21 cellular contexts compared by ENCODE assay signal in genomic region chr14:24185741-24186140, GRCh38. TPM values are rescaled to one million over a fixed set of nuclear protein-coding genes. Genes with fewer than 3 reads are reported as not detected.
A peak's percentile ranks its signal among the peaks of the same experiment; 100 is the strongest.
DNase-seq lines count a peak whose midpoint lies in the region; ATAC-seq, FAIRE-seq and TF ChIP-seq lines count a peak whose summit lies in the region.
"Had no signal": no experiment of that assay in that cellular context is flagged by ENCODE, and none has a peak within 500 bp of the region (broad histone marks: within the 10 kb centered on the region; RNA-seq: fewer than 3 reads in every experiment).

No MANE protein-coding gene starts in this region.

- H2BK120ac ChIP-seq in neuronal stem cell (ENCODE audit: low read depth, low read length) = no peak overlapping the region

- H2AK5ac ChIP-seq in neuronal stem cell (ENCODE audit: low read depth, low read length) = no peak overlapping the region

- intact Hi-C loops in right cardiac atrium (cut with DNase I) (no loop called here), Right ventricle myocardium superior (cut with DNase I) (no loop called here), HepG2 (cut with micrococcal nuclease; ENCODE audit: unreplicated experiment) (no loop called here)
- intact Hi-C loops in activated CD4-positive, alpha-beta T cell treated with anti-CD3 and anti-CD28 coated beads, Interleukin-2, amount 10 ng/mL, durations not matched to agents 24 days and 14 days (cut with micrococcal nuclease) = no loop called here

- POLR2A ChIA-PET in HepG2 (lab: Yijun Ruan, JAX) = interaction anchor here (0.9 to 8.1 kb wide), 7 partner anchors 8 to 71 kb away, joined by 3 to 65 read pairs (median 11); partner anchors contain the start of genes CHMP4A, DCAF11, EMC9 and IRF9

- H4K91ac ChIP-seq in neuronal stem cell (ENCODE audit: low read depth, low read length, poor library complexity) = no peak overlapping the region

- H3K4me1 ChIP-seq in right cardiac atrium (ENCODE audit: control insufficient read depth, insufficient read depth, low read length) = no peaks in the 10 kb centered on the region
- peaks cover 24% of the 10 kb centered on the region for H3K4me1 ChIP-seq in HepG2 (ENCODE audit: insufficient read depth, low read length)
- peaks cover 4 to 7% of the 10 kb centered on the region in 2 donors for H3K4me1 ChIP-seq in neuronal stem cell (ENCODE audit: control insufficient read depth in 2 of 2, insufficient read depth in 1 of 2, low read depth in 1 of 2, low read length in 2 of 2)
- H3K4me1 ChIP-seq: BE2C had no signal

- TF ChIP-seq EP300 in HepG2 (IDR thresholded peaks at IDR 0.05; ENCODE audit: low read depth in 2 of 2, low read length in 2 of 2) = no peak
- TF ChIP-seq EP300 in HepG2 (CRISPR knock-in tag; IDR thresholded peaks at IDR 0.05; ENCODE audit: borderline replicate concordance) = no peak

- H3K27ac ChIP-seq in right cardiac atrium (ENCODE audit: low read length) (no peak overlapping the region), HepG2 (ENCODE audit: extremely low read length, insufficient read depth, low read length) (no peak overlapping the region), neuronal stem cell (replicated peaks; ENCODE audit: low read length) (no peak overlapping the region)
- H3K27ac ChIP-seq: A549, C4-2B, GM23248 had no signal

- peaks cover 19% of the 10 kb centered on the region for H3K4me1 Mint-ChIP-seq in activated CD4-positive, alpha-beta T cell treated with anti-CD3 and anti-CD28 coated beads, Interleukin-2, amount 10 ng/mL, durations not matched to agents 24 days and 14 days

- no peak for FAIRE-seq in HepG2 (lab: Jason Lieb, UNC)
- FAIRE-seq: A549, D721Med, G401.6, GM12891 had no signal

- H4K20me1 ChIP-seq in HepG2 (ENCODE audit: insufficient read depth, low read length) = no peaks in the 10 kb centered on the region

- no peak overlapping the region for H3K27ac Mint-ChIP-seq in activated CD4-positive, alpha-beta T cell treated with anti-CD3 and anti-CD28 coated beads, Interleukin-2, amount 10 ng/mL, durations not matched to agents 24 days and 14 days
- H3K27ac Mint-ChIP-seq: CD8-positive, alpha-beta T cell had no signal

- CTCF ChIA-PET in HepG2 (lab: Yijun Ruan, JAX; ENCODE audit: low intra/inter-chr PET ratio, low total read pairs) = no interaction called here

- in situ Hi-C loops in HepG2 (cut with HindIII; ENCODE audit: extremely low pct_ligation_motif_present, low pct_unique_long_range_greater_than_20kb) = no loop called here

- peaks cover 56% of the 10 kb centered on the region for H3K36me3 Mint-ChIP-seq in activated CD4-positive, alpha-beta T cell treated with anti-CD3 and anti-CD28 coated beads, Interleukin-2, amount 10 ng/mL, durations not matched to agents 24 days and 14 days (ENCODE audit: low read depth)

- no TSS peak for BruUV-seq in HepG2 (replicated peaks; lab: Mats Ljungman, UMichigan)

- H3K4ac ChIP-seq in neuronal stem cell (ENCODE audit: low read length) = no peak overlapping the region

- H2BK5ac ChIP-seq in neuronal stem cell (ENCODE audit: low read length) = no peak overlapping the region

- H3K4me2 ChIP-seq in HepG2 (ENCODE audit: low read depth, low read length) (no peak overlapping the region), neuronal stem cell (ENCODE audit: insufficient read depth, low read length, poor library complexity, severe bottlenecking) (no peak overlapping the region)
- H3K4me2 ChIP-seq: A549 had no signal

- WGBS in right cardiac atrium = 94% methylated on average over 11 of the region's 11 CpGs
- whole genome bisulfite sequencing in HepG2 (ENCODE audit: low lambda C conversion rate) = 92% methylated on average over 11 of the region's 11 CpGs
- WGBS in neuronal stem cell (ENCODE audit: extremely low coverage in 2 of 2, insufficient read length in 2 of 2, insufficient replicate concordance in 1 of 2), 2 donors = no CpG with 5 or more reads among the region's 11 CpGs

- peaks cover 15% of the 10 kb centered on the region for H3K79me2 ChIP-seq in HepG2 (ENCODE audit: insufficient read depth, low read length)

- H3K4me3 ChIP-seq in right cardiac atrium (ENCODE audit: low read length) (no peak overlapping the region), HepG2 (replicated peaks in 1 of 3; ENCODE audit: insufficient read depth in 1 of 3, low read depth in 2 of 3, low read length in 3 of 3) (no peak overlapping the region), neuronal stem cell (ENCODE audit: low read length in 2 of 2) (peak overlapping the region in 1 of 2 donors; percentile 24)
- H3K4me3 ChIP-seq: A549, GM23248 had no signal

- TF ChIP-seq POLR2A in HepG2 (IDR thresholded peaks at IDR 0.05; ENCODE audit: insufficient read depth in 1 of 2, low read depth in 2 of 2, low read length in 2 of 2) (no peak), erythroblast (IDR thresholded peaks at IDR 0.05; ENCODE audit: low read length) (no peak)

- TF ChIP-seq CTCF in HepG2 (CRISPR knock-in tag; IDR thresholded peaks at IDR 0.05) = no peak

- H3K18ac ChIP-seq in neuronal stem cell (ENCODE audit: low read length) = no peak overlapping the region

- no peak overlapping the region for H4K8ac ChIP-seq in neuronal stem cell (ENCODE audit: low read depth, low read length)

- no peak overlapping the region for H3K9ac ChIP-seq in HepG2 (ENCODE audit: insufficient read depth, low read depth, low read length)
- H3K9ac ChIP-seq in neuronal stem cell (ENCODE audit: low read depth, low read length, poor library complexity) = no peak overlapping the region
- H3K9ac ChIP-seq: GM23248 had no signal

- H2BK12ac ChIP-seq in neuronal stem cell (ENCODE audit: low read length) = no peak overlapping the region

- H2AFZ ChIP-seq in HepG2 (ENCODE audit: low read length) (no peak overlapping the region), neuronal stem cell (ENCODE audit: low read length) (no peak overlapping the region)
- H2AFZ ChIP-seq: GM23248 had no signal

- H2BK15ac ChIP-seq in neuronal stem cell (ENCODE audit: low read length) = no peak overlapping the region

- ATAC-seq in right cardiac atrium = no peak
- no peak for ATAC-seq in Right ventricle myocardium superior (ENCODE audit: poor library complexity)
- no peak for ATAC-seq in HepG2
- ATAC-seq: A549; CD8-positive, alpha-beta T cell had no signal

- H3K23ac ChIP-seq in neuronal stem cell (ENCODE audit: low read depth, low read length, poor library complexity) = peak overlapping the region; percentile 44

- H3K36me3 ChIP-seq in HepG2 (replicated peaks in 1 of 2; ENCODE audit: control insufficient read depth in 1 of 2, insufficient read depth in 2 of 2, low read length in 2 of 2) (peaks cover 71 to 75% of the 10 kb centered on the region in 2 experiments), neuronal stem cell (replicated peaks in 1 of 2; ENCODE audit: control insufficient read depth in 2 of 2, insufficient read depth in 2 of 2, low read length in 2 of 2) (peaks cover 58 to 80% of the 10 kb centered on the region in 2 donors)

- no peak overlapping the region for H3K4me3 Mint-ChIP-seq in activated CD4-positive, alpha-beta T cell treated with anti-CD3 and anti-CD28 coated beads, Interleukin-2, amount 10 ng/mL, durations not matched to agents 24 days and 14 days
- H3K4me3 Mint-ChIP-seq: CD8-positive, alpha-beta T cell had no signal

- DNase-seq in right cardiac atrium = peak in 2 of 3 donors; percentile 5 to 33
- DNase-seq in Right ventricle myocardium superior = no peak
- DNase-seq in HepG2 (ENCODE audit: low spot score) = no peak
- DNase-seq in neuronal stem cell (ENCODE audit: low spot score) = no peak
- DNase-seq in erythroblast (lab: John Stamatoyannopoulos, UW) = no peak
- DNase-seq in SW 1271 (lab: John Stamatoyannopoulos, UW) = no peak
- no peak for DNase-seq in activated CD4-positive, alpha-beta T cell treated with anti-CD3 and anti-CD28 coated beads, Interleukin-2, amount 10 ng/mL, durations not matched to agents 24 days and 14 days
- DNase-seq: BE2C; CD8-positive, alpha-beta T cell; COR-L47; DMS153; DMS79 treated with DMSO at 0.1 percent for 48 hours; EL; GM23248; H7 had no signal

- no peaks in the 10 kb centered on the region for H3K9me3 Mint-ChIP-seq in activated CD4-positive, alpha-beta T cell treated with anti-CD3 and anti-CD28 coated beads, Interleukin-2, amount 10 ng/mL, durations not matched to agents 24 days and 14 days
- H3K9me3 Mint-ChIP-seq: CD8-positive, alpha-beta T cell had no signal

- H3K79me1 ChIP-seq in neuronal stem cell (ENCODE audit: low read depth, low read length) = peaks cover 7% of the 10 kb centered on the region

- H3K27me3 ChIP-seq in right cardiac atrium (ENCODE audit: control insufficient read depth, insufficient read depth) = no peaks in the 10 kb centered on the region
- no peaks in the 10 kb centered on the region for H3K27me3 ChIP-seq in HepG2 (ENCODE audit: control insufficient read depth in 1 of 2, insufficient read depth in 2 of 2, low read length in 2 of 2)
- H3K27me3 ChIP-seq in neuronal stem cell (ENCODE audit: control insufficient read depth in 3 of 3, insufficient read depth in 3 of 3, low read depth in 1 of 3, low read length in 3 of 3) = no peaks in the 10 kb centered on the region
- H3K27me3 ChIP-seq: BE2C had no signal

- H3K9me3 ChIP-seq in right cardiac atrium (ENCODE audit: control insufficient read depth, low read length) = no peaks in the 10 kb centered on the region
- H3K9me3 ChIP-seq in HepG2 (ENCODE audit: low read length) = no peaks in the 10 kb centered on the region
- H3K9me3 ChIP-seq in neuronal stem cell (replicated peaks in 1 of 2; ENCODE audit: control insufficient read depth in 2 of 2, insufficient read depth in 1 of 2, low read depth in 1 of 2, low read length in 2 of 2) = no peaks in the 10 kb centered on the region
- H3K9me3 ChIP-seq: A549, BE2C had no signal

- H3K14ac ChIP-seq in neuronal stem cell (ENCODE audit: low read length) = no peak overlapping the region

- no peak for TF ChIP-seq RAD21 in HepG2 (CRISPR knock-in tag; IDR thresholded peaks at IDR 0.05)

- no peaks in the 10 kb centered on the region for H3K27me3 Mint-ChIP-seq in activated CD4-positive, alpha-beta T cell treated with anti-CD3 and anti-CD28 coated beads, Interleukin-2, amount 10 ng/mL, durations not matched to agents 24 days and 14 days

RNA-seq across cellular contexts. Expression of gene IPO4, which starts 2.9 kb away (rescaled TPM):
- total RNA-seq in right cardiac atrium = 10 to 100 TPM; 10.2 to 22.5 (median 12.1) TPM
- polyA plus RNA-seq in right cardiac atrium = 4.1 TPM
- total RNA-seq in Right ventricle myocardium superior = 10.5 TPM
- total RNA-seq in HepG2 (2016; rRNA removed; fragmentation: Illumina TruSeq; extraction: Trizol) = 149 and 179 TPM in 2 replicates
- 58.9 and 61.8 TPM in 2 replicates for total RNA-seq in HepG2 (2016; cell fraction: cytosol; rRNA removed; fragmentation: Illumina TruSeq; extraction: Trizol; ENCODE audit: low read depth)
- total RNA-seq in HepG2 (2016; cell fraction: insoluble cytoplasmic fraction; rRNA removed; fragmentation: Illumina TruSeq; extraction: Trizol) = 119 and 190 TPM in 2 replicates
- total RNA-seq in HepG2 (2016; cell fraction: membrane; rRNA removed; fragmentation: Illumina TruSeq; extraction: Trizol) = 54.8 and 63.8 TPM in 2 replicates
- 147 and 162 TPM in 2 replicates for total RNA-seq in HepG2 (2016; cell fraction: nucleus; rRNA removed; fragmentation: Illumina TruSeq; extraction: Trizol)
- 37.4 and 39.0 TPM in 2 replicates for polyA plus RNA-seq in HepG2 (2011; rRNA removed)
- polyA plus RNA-seq in HepG2 (2011; cell fraction: cytosol; rRNA removed) = 22.1 and 40.0 TPM in 2 replicates
- polyA plus RNA-seq in HepG2 (2011; cell fraction: nucleus; rRNA removed) = 186 and 239 TPM in 2 replicates
- 42.9 and 46.8 TPM in 2 replicates for polyA plus RNA-seq in HepG2 (2012)
- 17.6 and 17.8 TPM in 2 replicates for polyA plus RNA-seq in HepG2 (2016; cell fraction: cytosol; fragmentation: Illumina TruSeq; extraction: Trizol; ENCODE audit: low read depth)
- 88.5 and 118 TPM in 2 replicates for polyA plus RNA-seq in HepG2 (2016; cell fraction: insoluble cytoplasmic fraction; fragmentation: Illumina TruSeq; extraction: Trizol; ENCODE audit: low read depth)
- 32.2 and 38.2 TPM in 2 replicates for polyA plus RNA-seq in HepG2 (2016; cell fraction: membrane; fragmentation: Illumina TruSeq; extraction: Trizol; ENCODE audit: low read depth)
- polyA plus RNA-seq in HepG2 (2016; cell fraction: nucleus; fragmentation: Illumina TruSeq; extraction: Trizol; ENCODE audit: insufficient read depth, low read depth) = 185 and 227 TPM in 2 replicates
- 52.8 and 135 TPM in 2 replicates for polyA minus RNA-seq in HepG2 (2011; rRNA and poly(A)+ RNA removed; ENCODE audit: low replicate concordance)
- polyA minus RNA-seq in HepG2 (2011; cell fraction: cytosol; rRNA and poly(A)+ RNA removed) = 34.0 and 43.7 TPM in 2 replicates
- polyA minus RNA-seq in HepG2 (2011; cell fraction: nucleus; rRNA and poly(A)+ RNA removed) = 176 and 190 TPM in 2 replicates
- polyA plus RNA-seq in neuronal stem cell (2013, experiment 1 of 2) = 17.5 TPM
- 17.9 TPM for polyA plus RNA-seq in neuronal stem cell (2013, experiment 2 of 2)
- 107 and 112 TPM in 2 replicates for total RNA-seq in activated CD4-positive, alpha-beta T cell treated with anti-CD3 and anti-CD28 coated beads, Interleukin-2, amount 10 ng/mL, durations not matched to agents 24 days and 14 days

RNA-seq across cellular contexts. Expression of gene TM9SF1, which starts 9.5 kb away (rescaled TPM):
- total RNA-seq in right cardiac atrium (10 to 100 TPM; 26.4 to 37.6 (median 30.4) TPM), Right ventricle myocardium superior (19.2 TPM), HepG2 (2016; rRNA removed; fragmentation: Illumina TruSeq; extraction: Trizol) (56.4 and 110 TPM in 2 replicates)
- polyA plus RNA-seq in right cardiac atrium (14.8 TPM), HepG2 (2011; rRNA removed) (83.2 and 85.1 TPM in 2 replicates)
- total RNA-seq in HepG2 (2016; cell fraction: cytosol; rRNA removed; fragmentation: Illumina TruSeq; extraction: Trizol; ENCODE audit: low read depth) = 19.9 and 23.1 TPM in 2 replicates
- 52.8 and 116 TPM in 2 replicates for total RNA-seq in HepG2 (2016; cell fraction: insoluble cytoplasmic fraction; rRNA removed; fragmentation: Illumina TruSeq; extraction: Trizol)
- 50.6 and 55.0 TPM in 2 replicates for total RNA-seq in HepG2 (2016; cell fraction: membrane; rRNA removed; fragmentation: Illumina TruSeq; extraction: Trizol)
- 105 and 124 TPM in 2 replicates for total RNA-seq in HepG2 (2016; cell fraction: nucleus; rRNA removed; fragmentation: Illumina TruSeq; extraction: Trizol)
- polyA plus RNA-seq in HepG2 (2011; cell fraction: cytosol; rRNA removed) = 99.8 and 110 TPM in 2 replicates
- 60.5 and 61.2 TPM in 2 replicates for polyA plus RNA-seq in HepG2 (2011; cell fraction: nucleus; rRNA removed)
- polyA plus RNA-seq in HepG2 (2012) = 37.9 and 82.6 TPM in 2 replicates
- 25.1 and 31.5 TPM in 2 replicates for polyA plus RNA-seq in HepG2 (2016; cell fraction: cytosol; fragmentation: Illumina TruSeq; extraction: Trizol; ENCODE audit: low read depth)
- polyA plus RNA-seq in HepG2 (2016; cell fraction: insoluble cytoplasmic fraction; fragmentation: Illumina TruSeq; extraction: Trizol; ENCODE audit: low read depth) = 44.2 and 50.2 TPM in 2 replicates
- polyA plus RNA-seq in HepG2 (2016; cell fraction: membrane; fragmentation: Illumina TruSeq; extraction: Trizol; ENCODE audit: low read depth) = 32.9 and 38.1 TPM in 2 replicates
- polyA plus RNA-seq in HepG2 (2016; cell fraction: nucleus; fragmentation: Illumina TruSeq; extraction: Trizol; ENCODE audit: insufficient read depth, low read depth) = 112 and 131 TPM in 2 replicates
- 117 and 251 TPM in 2 replicates for polyA minus RNA-seq in HepG2 (2011; rRNA and poly(A)+ RNA removed; ENCODE audit: low replicate concordance)
- 36.8 and 39.3 TPM in 2 replicates for polyA minus RNA-seq in HepG2 (2011; cell fraction: cytosol; rRNA and poly(A)+ RNA removed)
- polyA minus RNA-seq in HepG2 (2011; cell fraction: nucleus; rRNA and poly(A)+ RNA removed) = 51.2 and 53.7 TPM in 2 replicates
- polyA plus RNA-seq in neuronal stem cell (2013, experiment 1 of 2) = 20.4 TPM
- 19.4 TPM for polyA plus RNA-seq in neuronal stem cell (2013, experiment 2 of 2)
- 35.1 and 36.4 TPM in 2 replicates for total RNA-seq in activated CD4-positive, alpha-beta T cell treated with anti-CD3 and anti-CD28 coated beads, Interleukin-2, amount 10 ng/mL, durations not matched to agents 24 days and 14 days

RNA-seq across cellular contexts. Expression of gene REC8, which starts 13.9 kb away (rescaled TPM):
- 1 to 10 TPM; 1.9 to 5.8 (median 3.2) TPM for total RNA-seq in right cardiac atrium
- 4.1 TPM for polyA plus RNA-seq in right cardiac atrium
- total RNA-seq in Right ventricle myocardium superior = 1.7 TPM
- 3.4 TPM in 1 of 2 replicates, not detected in the other for total RNA-seq in HepG2 (2016; rRNA removed; fragmentation: Illumina TruSeq; extraction: Trizol)
- 0.88 and 2.8 TPM in 2 replicates for total RNA-seq in HepG2 (2016; cell fraction: cytosol; rRNA removed; fragmentation: Illumina TruSeq; extraction: Trizol; ENCODE audit: low read depth)
- total RNA-seq in HepG2 (2016; cell fraction: insoluble cytoplasmic fraction; rRNA removed; fragmentation: Illumina TruSeq; extraction: Trizol) = 4.4 TPM in 1 of 2 replicates, not detected in the other
- 0.65 and 1.1 TPM in 2 replicates for total RNA-seq in HepG2 (2016; cell fraction: membrane; rRNA removed; fragmentation: Illumina TruSeq; extraction: Trizol)
- 3.5 and 4.1 TPM in 2 replicates for total RNA-seq in HepG2 (2016; cell fraction: nucleus; rRNA removed; fragmentation: Illumina TruSeq; extraction: Trizol)
- 14.7 and 17.3 TPM in 2 replicates for polyA plus RNA-seq in HepG2 (2011; rRNA removed)
- 1.6 and 1.9 TPM in 2 replicates for polyA plus RNA-seq in HepG2 (2011; cell fraction: cytosol; rRNA removed)
- 115 and 125 TPM in 2 replicates for polyA plus RNA-seq in HepG2 (2011; cell fraction: nucleus; rRNA removed)
- 11.8 and 22.4 TPM in 2 replicates for polyA plus RNA-seq in HepG2 (2012)
- 0.43 and 1.0 TPM in 2 replicates for polyA plus RNA-seq in HepG2 (2016; cell fraction: cytosol; fragmentation: Illumina TruSeq; extraction: Trizol; ENCODE audit: low read depth)
- polyA plus RNA-seq in HepG2 (2016; cell fraction: insoluble cytoplasmic fraction; fragmentation: Illumina TruSeq; extraction: Trizol; ENCODE audit: low read depth) = 0.52 TPM in 1 of 2 replicates, not detected in the other
- polyA plus RNA-seq in HepG2 (2016; cell fraction: membrane; fragmentation: Illumina TruSeq; extraction: Trizol; ENCODE audit: low read depth) = 0.33 and 0.55 TPM in 2 replicates
- 13.8 and 21.1 TPM in 2 replicates for polyA plus RNA-seq in HepG2 (2016; cell fraction: nucleus; fragmentation: Illumina TruSeq; extraction: Trizol; ENCODE audit: insufficient read depth, low read depth)
- polyA minus RNA-seq in HepG2 (2011; rRNA and poly(A)+ RNA removed; ENCODE audit: low replicate concordance) = 4.1 and 10.9 TPM in 2 replicates
- polyA minus RNA-seq in HepG2 (2011; cell fraction: cytosol; rRNA and poly(A)+ RNA removed) = 1.6 TPM in 1 of 2 replicates, not detected in the other
- 30.3 and 38.2 TPM in 2 replicates for polyA minus RNA-seq in HepG2 (2011; cell fraction: nucleus; rRNA and poly(A)+ RNA removed)
- polyA plus RNA-seq in neuronal stem cell (2013, experiment 1 of 2) = 82.2 TPM
- polyA plus RNA-seq in neuronal stem cell (2013, experiment 2 of 2) = 80.0 TPM
- 33.8 and 34.3 TPM in 2 replicates for total RNA-seq in activated CD4-positive, alpha-beta T cell treated with anti-CD3 and anti-CD28 coated beads, Interleukin-2, amount 10 ng/mL, durations not matched to agents 24 days and 14 days

RNA-seq across cellular contexts. Expression of gene TSSK4, which starts 19.8 kb away (rescaled TPM):
- total RNA-seq in right cardiac atrium = under 1 TPM in 2 of 4 donors, not detected in 2; 0.18 to 0.37 TPM
- polyA plus RNA-seq in right cardiac atrium = not detected
- total RNA-seq in Right ventricle myocardium superior = not detected
- total RNA-seq in HepG2 (2016; rRNA removed; fragmentation: Illumina TruSeq; extraction: Trizol) = 0.44 TPM in 1 of 2 replicates, not detected in the other
- total RNA-seq in HepG2 (2016; cell fraction: cytosol; rRNA removed; fragmentation: Illumina TruSeq; extraction: Trizol; ENCODE audit: low read depth) = not detected in 2 replicates
- 0.19 TPM in 1 of 2 replicates, not detected in the other for total RNA-seq in HepG2 (2016; cell fraction: insoluble cytoplasmic fraction; rRNA removed; fragmentation: Illumina TruSeq; extraction: Trizol)
- not detected in 2 replicates for total RNA-seq in HepG2 (2016; cell fraction: membrane; rRNA removed; fragmentation: Illumina TruSeq; extraction: Trizol)
- 0.78 TPM in 1 of 2 replicates, not detected in the other for total RNA-seq in HepG2 (2016; cell fraction: nucleus; rRNA removed; fragmentation: Illumina TruSeq; extraction: Trizol)
- 0.08 and 0.14 TPM in 2 replicates for polyA plus RNA-seq in HepG2 (2011; rRNA removed)
- polyA plus RNA-seq in HepG2 (2011; cell fraction: cytosol; rRNA removed) = 0.04 and 0.10 TPM in 2 replicates
- 1.0 and 1.1 TPM in 2 replicates for polyA plus RNA-seq in HepG2 (2011; cell fraction: nucleus; rRNA removed)
- polyA plus RNA-seq in HepG2 (2012) = 3.3 and 4.1 TPM in 2 replicates
- 0.21 TPM in 1 of 2 replicates, not detected in the other for polyA plus RNA-seq in HepG2 (2016; cell fraction: cytosol; fragmentation: Illumina TruSeq; extraction: Trizol; ENCODE audit: low read depth)
- not detected in 2 replicates for polyA plus RNA-seq in HepG2 (2016; cell fraction: insoluble cytoplasmic fraction; fragmentation: Illumina TruSeq; extraction: Trizol; ENCODE audit: low read depth)
- polyA plus RNA-seq in HepG2 (2016; cell fraction: membrane; fragmentation: Illumina TruSeq; extraction: Trizol; ENCODE audit: low read depth) = 0.26 TPM in 1 of 2 replicates, not detected in the other
- not detected in 2 replicates for polyA plus RNA-seq in HepG2 (2016; cell fraction: nucleus; fragmentation: Illumina TruSeq; extraction: Trizol; ENCODE audit: insufficient read depth, low read depth)
- 1.7 and 2.4 TPM in 2 replicates for polyA minus RNA-seq in HepG2 (2011; rRNA and poly(A)+ RNA removed; ENCODE audit: low replicate concordance)
- not detected in 2 replicates for polyA minus RNA-seq in HepG2 (2011; cell fraction: cytosol; rRNA and poly(A)+ RNA removed)
- 3.2 and 5.0 TPM in 2 replicates for polyA minus RNA-seq in HepG2 (2011; cell fraction: nucleus; rRNA and poly(A)+ RNA removed)
- polyA plus RNA-seq in neuronal stem cell (2013, experiment 1 of 2) = 0.06 TPM
- polyA plus RNA-seq in neuronal stem cell (2013, experiment 2 of 2) = 0.07 TPM
- total RNA-seq in activated CD4-positive, alpha-beta T cell treated with anti-CD3 and anti-CD28 coated beads, Interleukin-2, amount 10 ng/mL, durations not matched to agents 24 days and 14 days = 0.26 and 0.36 TPM in 2 replicates
- total RNA-seq: GM23248, H7 had no signal
- polyA plus RNA-seq: A549, AG04450 had no signal

RNA-seq across cellular contexts. Expression of gene IRF9, which starts 24.7 kb away (rescaled TPM):
- total RNA-seq in right cardiac atrium (100 to 1,000 TPM in 1 of 4 donors, 10 to 100 TPM in 3; 47.5 to 103 (median 59.0) TPM), Right ventricle myocardium superior (24.0 TPM), HepG2 (2016; rRNA removed; fragmentation: Illumina TruSeq; extraction: Trizol) (13.8 and 14.9 TPM in 2 replicates)
- polyA plus RNA-seq in right cardiac atrium (44.5 TPM), HepG2 (2011; rRNA removed) (49.7 and 60.9 TPM in 2 replicates)
- 13.0 and 16.4 TPM in 2 replicates for total RNA-seq in HepG2 (2016; cell fraction: cytosol; rRNA removed; fragmentation: Illumina TruSeq; extraction: Trizol; ENCODE audit: low read depth)
- total RNA-seq in HepG2 (2016; cell fraction: insoluble cytoplasmic fraction; rRNA removed; fragmentation: Illumina TruSeq; extraction: Trizol) = 11.5 and 20.0 TPM in 2 replicates
- total RNA-seq in HepG2 (2016; cell fraction: membrane; rRNA removed; fragmentation: Illumina TruSeq; extraction: Trizol) = 9.6 and 12.0 TPM in 2 replicates
- total RNA-seq in HepG2 (2016; cell fraction: nucleus; rRNA removed; fragmentation: Illumina TruSeq; extraction: Trizol) = 24.8 and 26.7 TPM in 2 replicates
- polyA plus RNA-seq in HepG2 (2011; cell fraction: cytosol; rRNA removed) = 22.0 and 25.7 TPM in 2 replicates
- 220 and 221 TPM in 2 replicates for polyA plus RNA-seq in HepG2 (2011; cell fraction: nucleus; rRNA removed)
- polyA plus RNA-seq in HepG2 (2012) = 25.5 and 30.7 TPM in 2 replicates
- 3.8 and 5.2 TPM in 2 replicates for polyA plus RNA-seq in HepG2 (2016; cell fraction: cytosol; fragmentation: Illumina TruSeq; extraction: Trizol; ENCODE audit: low read depth)
- polyA plus RNA-seq in HepG2 (2016; cell fraction: insoluble cytoplasmic fraction; fragmentation: Illumina TruSeq; extraction: Trizol; ENCODE audit: low read depth) = 8.6 and 12.0 TPM in 2 replicates
- polyA plus RNA-seq in HepG2 (2016; cell fraction: membrane; fragmentation: Illumina TruSeq; extraction: Trizol; ENCODE audit: low read depth) = 5.8 and 6.6 TPM in 2 replicates
- polyA plus RNA-seq in HepG2 (2016; cell fraction: nucleus; fragmentation: Illumina TruSeq; extraction: Trizol; ENCODE audit: insufficient read depth, low read depth) = 78.7 and 84.9 TPM in 2 replicates
- 41.1 and 128 TPM in 2 replicates for polyA minus RNA-seq in HepG2 (2011; rRNA and poly(A)+ RNA removed; ENCODE audit: low replicate concordance)
- polyA minus RNA-seq in HepG2 (2011; cell fraction: cytosol; rRNA and poly(A)+ RNA removed) = 24.4 and 32.8 TPM in 2 replicates
- 84.8 and 144 TPM in 2 replicates for polyA minus RNA-seq in HepG2 (2011; cell fraction: nucleus; rRNA and poly(A)+ RNA removed)
- polyA plus RNA-seq in neuronal stem cell (2013, experiment 1 of 2) = 8.0 TPM
- 7.1 TPM for polyA plus RNA-seq in neuronal stem cell (2013, experiment 2 of 2)
- 138 and 159 TPM in 2 replicates for total RNA-seq in activated CD4-positive, alpha-beta T cell treated with anti-CD3 and anti-CD28 coated beads, Interleukin-2, amount 10 ng/mL, durations not matched to agents 24 days and 14 days

Comparison
In these comparisons a context has a peak if more than half of its experiments do, and no peak if none do; other contexts are left out.
1. DNase-seq: peak in right cardiac atrium (2 of 3); none in Right ventricle myocardium superior (single experiment), HepG2 (single experiment), neuronal stem cell (single experiment), erythroblast (0 of 2), SW 1271 (0 of 2) and activated CD4-positive, alpha-beta T cell treated with anti-CD3 and anti-CD28 coated beads, Interleukin-2, amount 10 ng/mL, durations not matched to agents 24 days and 14 days (single experiment).